In the genomic region with DNA sequence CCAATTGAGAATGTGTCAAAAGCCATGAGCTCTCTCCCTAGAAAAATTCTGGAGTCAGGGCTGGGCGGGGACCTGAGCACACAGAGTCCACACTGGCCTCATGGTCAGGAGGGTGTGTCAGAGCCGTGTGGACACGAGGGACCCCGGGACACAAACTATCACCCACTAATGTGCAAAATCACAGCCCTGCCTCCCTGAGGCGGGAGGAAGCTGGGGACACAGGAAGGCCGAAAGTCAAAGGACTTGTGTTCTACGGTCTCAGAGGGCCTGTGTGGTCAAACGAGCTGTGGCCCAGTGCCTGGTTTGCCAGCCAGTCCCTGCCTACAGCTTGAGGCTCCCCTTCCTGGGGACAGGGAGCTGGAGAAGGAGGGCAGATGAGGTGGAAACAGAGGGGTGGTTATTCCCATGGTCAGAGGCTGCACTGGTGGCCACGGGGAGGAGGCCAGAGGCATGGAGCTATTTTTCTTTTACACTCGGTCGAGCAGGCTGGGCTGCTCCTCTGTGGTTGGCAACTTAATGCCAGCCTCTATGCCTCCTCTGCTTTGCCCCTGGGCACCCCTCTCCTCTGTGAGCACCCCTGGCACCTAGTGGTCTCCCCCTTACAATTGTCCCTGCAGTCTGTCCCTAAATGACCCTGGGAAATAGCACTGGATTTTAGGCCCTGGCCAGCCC, we compare ENCODE assay signal across 32 cellular contexts. TPM values are rescaled to one million over a fixed set of nuclear protein-coding genes. Genes with fewer than 3 reads are reported as not detected.
DNase-seq lines count a peak whose midpoint lies in the region; ATAC-seq, FAIRE-seq and TF ChIP-seq lines count a peak whose summit lies in the region.
"Had no signal": no experiment of that assay in that cellular context is flagged by ENCODE, and none has a peak within 500 bp of the region (broad histone marks: within the 10 kb centered on the region; RNA-seq: fewer than 3 reads in every experiment).

No MANE protein-coding gene starts in this region.

- no peak overlapping the region for H3K27ac ChIP-seq in H9 (ENCODE audit: insufficient read length, low read depth, low read length)
- H3K27ac ChIP-seq in WERI-Rb-1: peak overlapping the region; percentile 79
- peak overlapping the region; percentile 97 for H3K27ac ChIP-seq in hepatocyte
- peak overlapping the region; percentile 94 to 96 for H3K27ac ChIP-seq in small intestine (ENCODE audit: low read depth in 1 of 2, low read length in 1 of 2)
- H3K27ac ChIP-seq: esophagus muscularis mucosa, foreskin keratinocyte, VCaP had no signal

- H2BK120ac ChIP-seq in H9 (ENCODE audit: low read depth, low read length, poor library complexity, severe bottlenecking): no peak overlapping the region

- H3K23me2 ChIP-seq in H9 (ENCODE audit: insufficient read length, low read depth, low read length, poor library complexity, severe bottlenecking): no peaks in the 10 kb centered on the region

- no peak overlapping the region for H2BK20ac ChIP-seq in H9 (ENCODE audit: low read depth, low read length, poor library complexity, severe bottlenecking)

- DNase-seq in H9 (peak; percentile 31), WERI-Rb-1 (no peak), hepatocyte (ENCODE audit: low spot score) (no peak), small intestine (peak; percentile 83), GM10266 (ENCODE audit: extremely low spot score) (no peak)
- no peak for DNase-seq in activated naive CD4-positive, alpha-beta T cell (lab: John Stamatoyannopoulos, UW)
- DNase-seq in stimulated activated naive CD4-positive, alpha-beta T cell (lab: John Stamatoyannopoulos, UW): no peak
- DNase-seq: ACHN; activated CD4-positive, alpha-beta T cell treated with anti-CD3 and anti-CD28 coated beads, Interleukin-2, amount 10 ng/mL, durations not matched to agents 24 days and 14 days; activated effector memory CD4-positive, alpha-beta T cell treated with anti-CD3 and anti-CD28 coated beads, Interleukin-2, amount 50 U/mL, for 16 hours; activated T-cell treated with anti-CD3 and anti-CD28 coated beads, Interleukin-2, amount 50 U/mL, for 1 hour; COR-L47; endodermal cell; foreskin keratinocyte; GF-D8; left cardiac atrium; naive thymus-derived CD4-positive, alpha-beta T cell; NCI-H187; NCI-H526; occipital lobe; SHP77 treated with DMSO at 0.1 percent for 48 hours; stimulated activated CD4-positive, alpha-beta T cell treated with anti-CD3 and anti-CD28 coated beads, Interleukin-1b, Interleukin-23, amount 100 ng/mL, for 48 hours; stimulated activated CD8-positive, alpha-beta memory T cell treated with anti-CD3 and anti-CD28 coated beads, Interleukin-4, amount 100 ng/mL, for 48 hours had no signal

- H3K9me3 ChIP-seq in H9 (ENCODE audit: control insufficient read depth, low read depth, low read length): no peaks in the 10 kb centered on the region
- H3K9me3 ChIP-seq in WERI-Rb-1 (ENCODE audit: severe bottlenecking): no peaks in the 10 kb centered on the region
- no peaks in the 10 kb centered on the region for H3K9me3 ChIP-seq in hepatocyte (ENCODE audit: low read depth)
- no peaks in the 10 kb centered on the region for H3K9me3 ChIP-seq in small intestine (ENCODE audit: control insufficient read depth, low read depth)
- H3K9me3 ChIP-seq: BLaER1 treated with 17β-estradiol and CSF1 and Interleukin-3, amounts not matched to agents 10 nM and 100 nM; breast epithelium; esophagus muscularis mucosa had no signal

- no peak for ATAC-seq in HG02970 (IDR thresholded peaks at IDR 0.05; ENCODE audit: low FRiP score, unreplicated experiment)
- ATAC-seq: foreskin keratinocyte; naive thymus-derived CD4-positive, alpha-beta T cell had no signal

- H3K36me3 ChIP-seq in WERI-Rb-1 (peaks cover 15% of the 10 kb centered on the region; the same call in 1 of the 2 replicates), hepatocyte (replicated peaks; ENCODE audit: insufficient read depth, low read depth) (no peaks in the 10 kb centered on the region), small intestine (ENCODE audit: control insufficient read depth in 2 of 2, insufficient read depth in 2 of 2, low read length in 2 of 2) (peaks cover 3 to 10% of the 10 kb centered on the region in 2 donors)
- H3K36me3 ChIP-seq: breast epithelium had no signal

- no peak overlapping the region for H4K5ac ChIP-seq in H9 (ENCODE audit: insufficient read length, low read depth, low read length)

- no peaks in the 10 kb centered on the region for H3K79me1 ChIP-seq in H9 (ENCODE audit: insufficient read depth, low read depth, low read length, poor library complexity, severe bottlenecking)

- no peak for TF ChIP-seq CTCF in H9 (conservative IDR thresholded peaks at IDR 0.05)
- TF ChIP-seq CTCF in WERI-Rb-1 (IDR thresholded peaks at IDR 0.05; ENCODE audit: low read depth, low read length): no peak
- TF ChIP-seq CTCF in hepatocyte (IDR thresholded peaks at IDR 0.05; ENCODE audit: poor library complexity): no peak
- no peak for TF ChIP-seq CTCF in GM10266 (IDR thresholded peaks at IDR 0.05; ENCODE audit: control insufficient read depth, insufficient read depth, low read depth, missing control alignments)

- no peak overlapping the region for H3K4ac ChIP-seq in H9 (ENCODE audit: low read depth, low read length)

- peaks cover 3% of the 10 kb centered on the region for H3K4me1 ChIP-seq in H9 (ENCODE audit: insufficient read depth, low read length)
- H3K4me1 ChIP-seq in hepatocyte (ENCODE audit: insufficient read depth): peaks cover 67% of the 10 kb centered on the region
- peaks cover 7 to 25% of the 10 kb centered on the region in 2 donors for H3K4me1 ChIP-seq in small intestine (ENCODE audit: control insufficient read depth in 2 of 2, insufficient read depth in 1 of 2, low read depth in 1 of 2, low read length in 1 of 2)
- H3K4me1 ChIP-seq: breast epithelium, foreskin keratinocyte had no signal

- H3K4me3 Mint-ChIP-seq in H9: no peak overlapping the region
- H3K4me3 Mint-ChIP-seq: activated CD4-positive, alpha-beta T cell treated with anti-CD3 and anti-CD28 coated beads, Interleukin-2, amount 10 ng/mL, durations not matched to agents 24 days and 14 days; endodermal cell; memory B cell; naive thymus-derived CD4-positive, alpha-beta T cell; T-helper 2 cell treated with Interferon-gamma antibody and Interleukin-4, amounts not matched to agents 5 μg/mL and 100 μg/mL, for 36 hours had no signal

- H2BK12ac ChIP-seq in H9 (ENCODE audit: insufficient read length, low read depth, low read length): no peak overlapping the region

- H3K27me3 Mint-ChIP-seq in H9 (ENCODE audit: low read depth): no peaks in the 10 kb centered on the region
- H3K27me3 Mint-ChIP-seq: activated CD4-positive, alpha-beta T cell treated with anti-CD3 and anti-CD28 coated beads, Interleukin-2, amount 10 ng/mL, durations not matched to agents 24 days and 14 days; memory B cell; naive thymus-derived CD4-positive, alpha-beta T cell had no signal

- FAIRE-seq in small intestine (lab: Jason Lieb, UNC): no peak

- no peak overlapping the region for H2BK15ac ChIP-seq in H9 (ENCODE audit: low read depth, low read length)

- H2BK5ac ChIP-seq in H9 (ENCODE audit: insufficient read length, low read length): no peak overlapping the region

- no peak overlapping the region for H4K8ac ChIP-seq in H9 (replicated peaks; ENCODE audit: insufficient read length, low read depth, low read length)

- no peak overlapping the region for H3K14ac ChIP-seq in H9 (ENCODE audit: insufficient read depth, low read length)

- H3K4me1 Mint-ChIP-seq in H9: peaks cover 27 to 45% of the 10 kb centered on the region in 2 experiments
- H3K4me1 Mint-ChIP-seq: memory B cell had no signal

- no peak overlapping the region for H3K4me3 ChIP-seq in WERI-Rb-1 (ENCODE audit: low read depth, low read length)
- H3K4me3 ChIP-seq in hepatocyte: no peak overlapping the region
- no peak overlapping the region for H3K4me3 ChIP-seq in small intestine (ENCODE audit: low read depth in 1 of 2, low read length in 2 of 2)
- H3K4me3 ChIP-seq: BLaER1 treated with 17β-estradiol and CSF1 and Interleukin-3, amounts not matched to agents 10 nM and 100 nM; breast epithelium; coronary artery; esophagus muscularis mucosa; skin epidermis had no signal

- H3K36me3 Mint-ChIP-seq in H9 (ENCODE audit: insufficient read depth in 1 of 3, low read depth in 3 of 3): peaks cover 0 to 12% (median 10%) of the 10 kb centered on the region in 3 experiments; a peak in 6 of 7 replicates
- H3K36me3 Mint-ChIP-seq: memory B cell; naive thymus-derived CD4-positive, alpha-beta T cell had no signal

- H3K27me3 ChIP-seq in H9 (ENCODE audit: insufficient read depth, low read length) (no peaks in the 10 kb centered on the region), WERI-Rb-1 (ENCODE audit: insufficient read depth, low read depth, severe bottlenecking) (no peaks in the 10 kb centered on the region), hepatocyte (no peaks in the 10 kb centered on the region), small intestine (ENCODE audit: control insufficient read depth in 2 of 2, insufficient read depth in 2 of 2, low read length in 2 of 2) (no peaks in the 10 kb centered on the region)
- H3K27me3 ChIP-seq: BLaER1 treated with 17β-estradiol and CSF1 and Interleukin-3, amounts not matched to agents 10 nM and 100 nM; breast epithelium; esophagus muscularis mucosa had no signal

- H4K20me1 ChIP-seq in H9 (ENCODE audit: control insufficient read depth, insufficient read depth, insufficient read length) (no peaks in the 10 kb centered on the region), hepatocyte (ENCODE audit: insufficient read depth, poor library complexity, severe bottlenecking) (no peaks in the 10 kb centered on the region)

- H2AFZ ChIP-seq in H9 (ENCODE audit: low read length): no peak overlapping the region
- H2AFZ ChIP-seq in hepatocyte: no peak overlapping the region

- H3K9me2 ChIP-seq in hepatocyte (replicated peaks; ENCODE audit: insufficient read depth): no peaks in the 10 kb centered on the region

- H3K4me2 ChIP-seq in H9 (ENCODE audit: insufficient read depth, insufficient read length, low read length): no peak overlapping the region
- H3K4me2 ChIP-seq in hepatocyte: no peak overlapping the region

- no peak overlapping the region for H3K18ac ChIP-seq in H9 (ENCODE audit: insufficient read length, low read depth, low read length)

- WGBS in H9 (ENCODE audit: extremely low coverage, insufficient read length, low lambda C conversion rate): no CpG with 5 or more reads among the region's 11 CpGs
- 79% methylated on average over 11 of the region's 11 CpGs for WGBS in hepatocyte (ENCODE audit: low lambda C conversion rate, missing lambda C conversion rate)
- WGBS in small intestine, 3 donors: 19 to 60% (median 55%) methylated on average over 11 of the region's 11 CpGs

- H2AK5ac ChIP-seq in H9 (ENCODE audit: insufficient read length, low read length): no peak overlapping the region

- peak overlapping the region; percentile 40 to 63 (median 52); a peak in 6 of 7 replicates for H3K27ac Mint-ChIP-seq in H9
- H3K27ac Mint-ChIP-seq: activated CD4-positive, alpha-beta T cell treated with anti-CD3 and anti-CD28 coated beads, Interleukin-2, amount 10 ng/mL, durations not matched to agents 24 days and 14 days; endodermal cell; memory B cell; T-helper 2 cell treated with Interferon-gamma antibody and Interleukin-4, amounts not matched to agents 5 μg/mL and 100 μg/mL, for 36 hours had no signal

- no peak overlapping the region for H4K91ac ChIP-seq in H9 (ENCODE audit: insufficient read length, low read depth, low read length)

- H3K9ac ChIP-seq in H9 (ENCODE audit: extremely low read depth, insufficient read length, low read length): no peak overlapping the region

- H3K56ac ChIP-seq in H9 (ENCODE audit: insufficient read length, low read depth, low read length): no peak overlapping the region

- H3K79me2 ChIP-seq in H9 (ENCODE audit: insufficient read depth, low read length) (no peaks in the 10 kb centered on the region), hepatocyte (peaks cover 15% of the 10 kb centered on the region)

- H3K23ac ChIP-seq in H9 (ENCODE audit: insufficient read length, low read depth, low read length): no peak overlapping the region

- no peak overlapping the region for H3T11ph ChIP-seq in H9 (ENCODE audit: low read length)

- H3K9me3 Mint-ChIP-seq in H9: no peaks in the 10 kb centered on the region
- H3K9me3 Mint-ChIP-seq: activated CD4-positive, alpha-beta T cell treated with anti-CD3 and anti-CD28 coated beads, Interleukin-2, amount 10 ng/mL, durations not matched to agents 24 days and 14 days; endodermal cell; memory B cell; naive thymus-derived CD4-positive, alpha-beta T cell; T-helper 2 cell treated with Interferon-gamma antibody and Interleukin-4, amounts not matched to agents 5 μg/mL and 100 μg/mL, for 36 hours had no signal

RNA-seq across cellular contexts. Expression of gene LRRC75A, which starts 27.2 kb away (rescaled TPM):
- total RNA-seq in H9 (2021) (9.4 and 10.1 TPM in 2 replicates), hepatocyte (15.0 and 18.0 TPM in 2 replicates)
- polyA plus RNA-seq in hepatocyte (7.7 and 10.7 TPM in 2 replicates), small intestine (100 to 1,000 TPM in 1 of 3 donors, 10 to 100 TPM in 2; 30.5 to 130 (median 80.5) TPM)
- total RNA-seq: foreskin keratinocyte had no signal

RNA-seq across cellular contexts. Expression of gene TRPV2, which starts 49.4 kb away (rescaled TPM):
- total RNA-seq in H9 (2021) (1.0 and 1.1 TPM in 2 replicates), hepatocyte (1.8 and 7.7 TPM in 2 replicates)
- polyA plus RNA-seq in hepatocyte (10.1 and 15.2 TPM in 2 replicates), small intestine (1 to 10 TPM in 2 of 3 donors, under 1 TPM in 1; 0.45 to 9.3 (median 3.8) TPM)

Comparison
In these comparisons a context has a peak if more than half of its experiments do, and no peak if none do; other contexts are left out.
1. DNase-seq: peak in H9 (single experiment) and small intestine (single experiment); none in WERI-Rb-1 (single experiment), hepatocyte (single experiment), activated naive CD4-positive, alpha-beta T cell (0 of 4), GM10266 (single experiment) and stimulated activated naive CD4-positive, alpha-beta T cell (0 of 6).